15 cellular contexts compared by ENCODE assay signal in the genomic region with DNA sequence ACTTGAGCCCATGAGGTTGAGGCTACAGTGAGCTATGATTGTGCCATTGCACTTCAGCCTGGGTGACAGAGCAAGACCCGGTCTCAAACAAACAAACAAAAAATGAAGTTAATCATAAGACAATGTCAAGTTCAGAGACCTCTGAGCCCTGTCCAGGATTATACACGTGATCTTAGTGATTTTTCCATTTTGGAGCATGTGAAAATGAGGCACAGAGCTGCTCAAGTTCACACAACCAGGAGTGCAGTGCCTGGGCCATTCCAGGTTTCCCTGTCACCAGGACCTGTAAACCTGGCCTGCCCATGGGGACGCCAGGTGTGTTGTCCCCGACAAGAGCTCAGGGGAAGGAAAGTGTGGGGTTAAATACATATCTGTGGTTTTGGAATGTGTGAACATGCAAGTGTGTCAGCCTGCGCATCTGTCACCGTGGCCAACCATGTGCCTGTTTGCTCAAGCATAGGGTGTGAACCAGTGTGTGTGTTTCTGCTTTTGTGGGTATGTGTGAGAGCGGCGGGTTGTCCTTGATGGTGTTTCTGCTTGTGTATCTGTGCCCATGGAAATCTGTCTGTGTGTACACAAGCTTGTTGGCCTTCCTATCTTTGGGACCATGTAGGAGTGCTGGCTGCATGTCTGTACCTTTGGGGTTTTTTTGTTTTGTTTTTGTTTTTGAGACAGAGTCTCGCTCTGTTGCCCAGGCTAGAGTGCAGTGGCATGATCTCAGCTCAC. TPM values are rescaled to one million over a fixed set of nuclear protein-coding genes. Genes with fewer than 3 reads are reported as not detected.
DNase-seq lines count a peak whose midpoint lies in the region; ATAC-seq, FAIRE-seq and TF ChIP-seq lines count a peak whose summit lies in the region.
"Had no signal": no experiment of that assay in that cellular context is flagged by ENCODE, and none has a peak within 500 bp of the region (broad histone marks: within the 10 kb centered on the region; RNA-seq: fewer than 3 reads in every experiment).

No MANE protein-coding gene starts in this region.

- H3K4me3 ChIP-seq in GM23248 (no peak overlapping the region), GM12878 (no peak overlapping the region), right lobe of liver (peak overlapping the region in 2 of 3 donors; percentile 56 to 57)
- H3K4me3 ChIP-seq: lower lobe of right lung had no signal

- H3K9me3 Mint-ChIP-seq in stimulated activated memory B cell treated with anti-CD40 and anti-IgM and Interleukin-4, amounts not matched to agents 10 μg/mL and 1 μg/mL and 100 μg/mL, for 72 hours = peaks cover 6% of the 10 kb centered on the region
- no peaks in the 10 kb centered on the region for H3K9me3 Mint-ChIP-seq in MCF 10A (ENCODE audit: unreplicated experiment)

- in situ Hi-C loops in GM23248 (cut with MboI) = no loop called here
- in situ Hi-C loops in GM12878 (cut with MboI) = loop anchor here (5.0 kb wide), 1 partner anchor 70 kb away; no protein-coding TSS in a partner anchor

- no peak for TF ChIP-seq POLR2A in GM12878 (IDR thresholded peaks at IDR 0.05; ENCODE audit: low read depth, low read length)
- TF ChIP-seq POLR2A in right lobe of liver (IDR thresholded peaks at IDR 0.05) = peak; percentile 81

- ATAC-seq in GM12878 = no peak
- ATAC-seq in right lobe of liver = peak; percentile 23 to 46 (median 28)
- ATAC-seq in stimulated activated memory B cell treated with anti-CD40 and anti-IgM and Interleukin-4, amounts not matched to agents 10 μg/mL and 1 μg/mL and 100 μg/mL, for 72 hours = no peak
- ATAC-seq: lower lobe of right lung, natural killer cell had no signal

- H3K4me2 ChIP-seq in GM23248 (ENCODE audit: unreplicated experiment) = no peak overlapping the region
- no peak overlapping the region for H3K4me2 ChIP-seq in GM12878 (ENCODE audit: control insufficient read depth, insufficient read depth)

- H3K4me1 Mint-ChIP-seq in stimulated activated memory B cell treated with anti-CD40 and anti-IgM and Interleukin-4, amounts not matched to agents 10 μg/mL and 1 μg/mL and 100 μg/mL, for 72 hours = peaks cover 32% of the 10 kb centered on the region
- peaks cover 12% of the 10 kb centered on the region for H3K4me1 Mint-ChIP-seq in MCF 10A (ENCODE audit: insufficient read depth, unreplicated experiment)

- DNase-seq in GM23248 (peak; percentile 9), GM12878 (ENCODE audit: low read depth, low spot score) (no peak), right lobe of liver (peak; percentile 63 to 90 (median 86)), NCI-H1048 (lab: John Stamatoyannopoulos, UW) (no peak), H4 (ENCODE audit: low spot score) (no peak), MCF 10A (ENCODE audit: unreplicated experiment) (no peak)
- DNase-seq: activated naive CD4-positive, alpha-beta T cell treated with anti-CD3 and anti-CD28 coated beads for 36 hours; cortex of kidney; GOT3; KBM-7; lower lobe of right lung; natural killer cell; NCI-H1105 had no signal

- no TSS peak for BruUV-seq in GM12878 (replicated peaks; lab: Mats Ljungman, UMichigan)
- no TSS peak for BruUV-seq in MCF 10A (replicated peaks; lab: Mats Ljungman, UMichigan)

- H3K36me3 Mint-ChIP-seq in stimulated activated memory B cell treated with anti-CD40 and anti-IgM and Interleukin-4, amounts not matched to agents 10 μg/mL and 1 μg/mL and 100 μg/mL, for 72 hours = no peaks in the 10 kb centered on the region
- no peaks in the 10 kb centered on the region for H3K36me3 Mint-ChIP-seq in MCF 10A (ENCODE audit: insufficient read depth, unreplicated experiment)
- H3K36me3 Mint-ChIP-seq: natural killer cell had no signal

- H2AFZ ChIP-seq in GM23248 (no peak overlapping the region), GM12878 (ENCODE audit: control insufficient read depth, low read depth, low read length) (no peak overlapping the region)

- H4K20me1 ChIP-seq in GM23248 (ENCODE audit: insufficient read depth) = no peaks in the 10 kb centered on the region
- H4K20me1 ChIP-seq in GM12878 (ENCODE audit: control insufficient read depth, insufficient read depth) = no peaks in the 10 kb centered on the region

- H3K79me2 ChIP-seq in GM23248 (ENCODE audit: insufficient read depth) (no peaks in the 10 kb centered on the region), GM12878 (ENCODE audit: control insufficient read depth, insufficient read depth, low read length) (no peaks in the 10 kb centered on the region)

- H3K36me3 ChIP-seq in GM23248 (ENCODE audit: low read depth) (no peaks in the 10 kb centered on the region), GM12878 (ENCODE audit: control insufficient read depth in 2 of 2, insufficient read depth in 2 of 2, low read length in 1 of 2) (no peaks in the 10 kb centered on the region), right lobe of liver (peaks cover 0 to 6% (median 0%) of the 10 kb centered on the region in 4 donors)
- H3K36me3 ChIP-seq: lower lobe of right lung had no signal

- peaks cover 13% of the 10 kb centered on the region; the same call in 1 of the 2 replicates for H3K4me1 ChIP-seq in GM23248 (ENCODE audit: insufficient read depth)
- H3K4me1 ChIP-seq in GM12878 (ENCODE audit: control insufficient read depth, insufficient read depth, low read length) = peaks cover 11% of the 10 kb centered on the region
- H3K4me1 ChIP-seq in right lobe of liver = peaks cover 0 to 52% (median 14%) of the 10 kb centered on the region in 4 donors

- H3K27me3 ChIP-seq in GM23248 (replicated peaks; ENCODE audit: insufficient read depth) = peaks cover 10% of the 10 kb centered on the region
- H3K27me3 ChIP-seq in GM12878 (replicated peaks in 1 of 2; ENCODE audit: control insufficient read depth in 2 of 2, insufficient read depth in 2 of 2, low read length in 1 of 2) = peaks cover 0 to 1% of the 10 kb centered on the region in 2 experiments; a peak in 1 of 4 replicates
- no peaks in the 10 kb centered on the region for H3K27me3 ChIP-seq in right lobe of liver

- no peak for TF ChIP-seq RAD21 in GM12878 (IDR thresholded peaks at IDR 0.05; ENCODE audit: insufficient read depth, low read depth, low read length)

- H3K27ac ChIP-seq in GM23248 (no peak overlapping the region), GM12878 (ENCODE audit: control insufficient read depth, insufficient read depth) (no peak overlapping the region), right lobe of liver (peak overlapping the region; percentile 86 to 97 (median 93))

- no peaks in the 10 kb centered on the region for H3K9me3 ChIP-seq in GM23248 (ENCODE audit: low read depth)
- no peaks in the 10 kb centered on the region for H3K9me3 ChIP-seq in GM12878 (replicated peaks; ENCODE audit: control insufficient read depth, insufficient read depth, low read length)
- no peaks in the 10 kb centered on the region for H3K9me3 ChIP-seq in right lobe of liver
- H3K9me3 ChIP-seq: lower lobe of right lung had no signal

- H3K27ac Mint-ChIP-seq in stimulated activated memory B cell treated with anti-CD40 and anti-IgM and Interleukin-4, amounts not matched to agents 10 μg/mL and 1 μg/mL and 100 μg/mL, for 72 hours = peak overlapping the region; percentile 21
- H3K27ac Mint-ChIP-seq in MCF 10A (ENCODE audit: low read depth, unreplicated experiment) = no peak overlapping the region
- H3K27ac Mint-ChIP-seq: activated naive CD4-positive, alpha-beta T cell treated with anti-CD3 and anti-CD28 coated beads for 36 hours had no signal

- H3F3A ChIP-seq in GM23248 (ENCODE audit: insufficient read depth) = no peaks in the 10 kb centered on the region

- FAIRE-seq in GM12878 (lab: Jason Lieb, UNC) = no peak
- FAIRE-seq: frontal cortex had no signal

- 0 out of 4 replicates have a peak, but pooled peaks of 1 of the 2 experiments have one; percentile 23 for TF ChIP-seq EP300 in GM12878 (IDR thresholded peaks at IDR 0.05; ENCODE audit: borderline replicate concordance in 1 of 2, control insufficient read depth in 1 of 2, low read depth in 2 of 2, low read length in 2 of 2)

- POLR2A ChIA-PET in GM12878 (lab: Charles Lee) (interaction anchor here (1.2 kb wide), 1 partner anchor 13 kb away, joined by 6 read pairs; no protein-coding TSS in a partner anchor), MCF 10A (lab: Yijun Ruan, JAX) (interaction anchor here (0.6 to 3.8 kb wide), 4 partner anchors 9 to 50 kb away, joined by 3 to 27 read pairs (median 12); a partner anchor contains a TSS)

- CTCF ChIA-PET in GM12878 (lab: Yijun Ruan, JAX) (interaction anchor here (0.6 to 5.0 kb wide), 24 partner anchors 10 to 382 kb away, joined by 3 to 75 read pairs (median 4); a partner anchor contains a TSS), MCF 10A (lab: Yijun Ruan, JAX) (interaction anchor here (0.6 to 5.5 kb wide), 23 partner anchors 8 to 748 kb away, joined by 3 to 91 read pairs (median 7); a partner anchor contains a TSS)

- H3K9ac ChIP-seq in GM23248 = no peak overlapping the region
- H3K9ac ChIP-seq in GM12878 (ENCODE audit: control insufficient read depth, insufficient read depth, low read length) = no peak overlapping the region

- H3K27me3 Mint-ChIP-seq in stimulated activated memory B cell treated with anti-CD40 and anti-IgM and Interleukin-4, amounts not matched to agents 10 μg/mL and 1 μg/mL and 100 μg/mL, for 72 hours = no peaks in the 10 kb centered on the region
- peaks cover 6% of the 10 kb centered on the region for H3K27me3 Mint-ChIP-seq in MCF 10A (ENCODE audit: insufficient read depth, unreplicated experiment)

- SMC1A ChIA-PET in GM12878 (lab: Charles Lee; ENCODE audit: uncharacterized antibody, unreplicated experiment) = interaction anchor here (0.6 to 3.8 kb wide), 9 partner anchors 9 to 119 kb away, joined by 3 to 30 read pairs (median 7); a partner anchor contains a TSS

- H3K9me2 ChIP-seq in GM23248 (ENCODE audit: insufficient read depth) = no peaks in the 10 kb centered on the region

- intact Hi-C loops in GM12878 (cut with micrococcal nuclease; ENCODE audit: unreplicated experiment) = loop anchor here (10.0 kb wide), 1 partner anchor 162 kb away; no protein-coding TSS in a partner anchor
- intact Hi-C loops in right lobe of liver (cut with DNase I) = loop anchor here in 1 of 2 donors (5.0 kb wide), 1 partner anchor 95 kb away; a partner anchor contains a TSS
- intact Hi-C loops in MCF 10A (cut with micrococcal nuclease) = no loop called here

- WGBS in GM23248 (ENCODE audit: low coverage in 1 of 2, low lambda C conversion rate in 2 of 2, missing lambda C conversion rate in 2 of 2), 2 experiments = 19 to 23% methylated on average over 9 of the region's 9 CpGs
- WGBS in GM12878 (ENCODE audit: insufficient coverage, insufficient replicate concordance, low lambda C conversion rate, missing lambda C conversion rate) = 12% methylated on average over 9 of the region's 9 CpGs
- 13% methylated on average over 8 of the region's 9 CpGs for WGBS in right lobe of liver (ENCODE audit: insufficient coverage, low coverage, low lambda C conversion rate, missing lambda C conversion rate)

- TF ChIP-seq CTCF in GM12878 (IDR thresholded peaks at IDR 0.05 in 2 of 3, conservative IDR thresholded peaks at IDR 0.05 in 1 of 3; ENCODE audit: control insufficient read depth in 2 of 3, extremely low read depth in 1 of 3, insufficient read depth in 1 of 3, low read depth in 3 of 3, low read length in 3 of 3) (no peak), right lobe of liver (IDR thresholded peaks at IDR 0.05) (no peak), MCF 10A (IDR thresholded peaks at IDR 0.05; ENCODE audit: unreplicated experiment) (no peak)

- H3K4me3 Mint-ChIP-seq in stimulated activated memory B cell treated with anti-CD40 and anti-IgM and Interleukin-4, amounts not matched to agents 10 μg/mL and 1 μg/mL and 100 μg/mL, for 72 hours = no peak overlapping the region
- H3K4me3 Mint-ChIP-seq in MCF 10A (ENCODE audit: unreplicated experiment) = no peak overlapping the region
- H3K4me3 Mint-ChIP-seq: activated naive CD4-positive, alpha-beta T cell treated with anti-CD3 and anti-CD28 coated beads for 36 hours; natural killer cell had no signal

- RAD21 ChIA-PET in GM12878 (lab: Charles Lee; ENCODE audit: unreplicated experiment) = interaction anchor here (1.0 to 3.0 kb wide), 5 partner anchors 13 to 93 kb away, joined by 3 to 30 read pairs (median 5); no protein-coding TSS in a partner anchor

RNA-seq across cellular contexts. Expression of a gene that starts 1.5 kb away (rescaled TPM):
- 0.43 TPM in 1 of 2 replicates, not detected in the other for total RNA-seq in GM23248 (2014; rRNA removed; shearing (Covaris generic))
- polyA plus RNA-seq in GM23248 (2016; fragmentation: Nextera tagmentation; extraction: Ambion mirVana) (1.2 and 1.9 TPM in 2 replicates), GM12878 (2011; rRNA removed) (0.29 and 0.54 TPM in 2 replicates), GM12878 (2014; fragmentation: Illumina TruSeq; extraction: Trizol) (0.34 TPM in 1 of 2 replicates, not detected in the other), GM12878 (2014; fragmentation: Nextera tagmentation; extraction: Ambion mirVana) (not detected), GM12878 (2014; rRNA removed) (0.14 and 0.37 TPM in 2 replicates), GM12878 (2016; fragmentation: Nextera tagmentation; extraction: Ambion mirVana) (under 1 TPM in 1 of 2 experiments, not detected in 1; 0.44 TPM)
- not detected in 2 replicates for total RNA-seq in GM12878 (2013; cell fraction: nucleolus; rRNA removed)
- total RNA-seq in GM12878 (2014; rRNA removed) (1.0 TPM in 1 of 2 replicates, not detected in the other), GM12878 (2014; rRNA removed; fragmentation: Illumina TruSeq; extraction: Trizol) (not detected in 2 replicates), GM12878 (2021) (1.2 and 1.4 TPM in 2 replicates), right lobe of liver (100 to 1,000 TPM in 4 of 6 experiments, 10 to 100 TPM in 2; 38.9 to 263 (median 140) TPM), MCF 10A (2022) (not detected in 2 replicates)
- polyA plus RNA-seq in GM12878 (2011; ENCODE audit: low read depth) = not detected
- polyA plus RNA-seq in GM12878 (2011; cell fraction: cytosol; rRNA removed) = 0.21 and 0.75 TPM in 2 replicates
- polyA plus RNA-seq in GM12878 (2011; cell fraction: nucleus; rRNA removed) = 0.82 and 1.0 TPM in 2 replicates
- polyA plus RNA-seq in GM12878 (2012) = 0.29 and 0.37 TPM in 2 replicates
- polyA minus RNA-seq in GM12878 (2011; rRNA and poly(A)+ RNA removed) = 0.62 TPM in 1 of 2 replicates, not detected in the other
- not detected in 2 replicates for polyA minus RNA-seq in GM12878 (2011; cell fraction: cytosol; rRNA and poly(A)+ RNA removed)
- not detected in 2 replicates for polyA minus RNA-seq in GM12878 (2011; cell fraction: nucleus; rRNA and poly(A)+ RNA removed)
- total RNA-seq in H4 (2014; rRNA removed; shearing (Covaris generic)) = not detected in 2 replicates
- total RNA-seq: frontal cortex, natural killer cell had no signal

RNA-seq across cellular contexts. Expression of a gene that starts 2.3 kb away (rescaled TPM):
- total RNA-seq in GM23248 (2014; rRNA removed; shearing (Covaris generic)) = 0.86 TPM in 1 of 2 replicates, not detected in the other
- polyA plus RNA-seq in GM23248 (2016; fragmentation: Nextera tagmentation; extraction: Ambion mirVana) (0.06 and 0.49 TPM in 2 replicates), GM12878 (2011; rRNA removed) (0.11 TPM in 1 of 2 replicates, not detected in the other), GM12878 (2014; fragmentation: Illumina TruSeq; extraction: Trizol) (not detected in 2 replicates), GM12878 (2014; fragmentation: Nextera tagmentation; extraction: Ambion mirVana) (not detected), GM12878 (2014; rRNA removed) (not detected in 2 replicates), GM12878 (2016; fragmentation: Nextera tagmentation; extraction: Ambion mirVana) (not detected)
- 0.17 TPM in 1 of 2 replicates, not detected in the other for total RNA-seq in GM12878 (2013; cell fraction: nucleolus; rRNA removed)
- total RNA-seq in GM12878 (2014; rRNA removed) (0.16 TPM in 1 of 2 replicates, not detected in the other), GM12878 (2014; rRNA removed; fragmentation: Illumina TruSeq; extraction: Trizol) (not detected in 2 replicates), GM12878 (2021) (0.29 TPM in 1 of 2 replicates, not detected in the other), right lobe of liver (1 to 10 TPM in 5 of 6 experiments, under 1 TPM in 1; 0.99 to 2.0 (median 1.5) TPM), MCF 10A (2022) (0.91 TPM in 1 of 2 replicates, not detected in the other)
- polyA plus RNA-seq in GM12878 (2011; ENCODE audit: low read depth) = not detected
- polyA plus RNA-seq in GM12878 (2011; cell fraction: cytosol; rRNA removed) = 0.08 and 0.15 TPM in 2 replicates
- 0.85 and 0.99 TPM in 2 replicates for polyA plus RNA-seq in GM12878 (2011; cell fraction: nucleus; rRNA removed)
- 0.03 and 0.20 TPM in 2 replicates for polyA plus RNA-seq in GM12878 (2012)
- not detected in 2 replicates for polyA minus RNA-seq in GM12878 (2011; rRNA and poly(A)+ RNA removed)
- polyA minus RNA-seq in GM12878 (2011; cell fraction: cytosol; rRNA and poly(A)+ RNA removed) = not detected in 2 replicates
- not detected in 2 replicates for polyA minus RNA-seq in GM12878 (2011; cell fraction: nucleus; rRNA and poly(A)+ RNA removed)
- not detected in 2 replicates for total RNA-seq in H4 (2014; rRNA removed; shearing (Covaris generic))

RNA-seq across cellular contexts. Expression of a gene that starts 5.9 kb away (rescaled TPM):
- total RNA-seq in GM23248 (2014; rRNA removed; shearing (Covaris generic)) = not detected in 2 replicates
- polyA plus RNA-seq in GM23248 (2016; fragmentation: Nextera tagmentation; extraction: Ambion mirVana) = not detected in 2 replicates
- total RNA-seq in GM12878 (2013; cell fraction: nucleolus; rRNA removed) = not detected in 2 replicates
- total RNA-seq in GM12878 (2014; rRNA removed) = not detected in 2 replicates
- total RNA-seq in GM12878 (2014; rRNA removed; fragmentation: Illumina TruSeq; extraction: Trizol) = not detected in 2 replicates
- 0.28 TPM in 1 of 2 replicates, not detected in the other for total RNA-seq in GM12878 (2021)
- not detected for polyA plus RNA-seq in GM12878 (2011; ENCODE audit: low read depth)
- polyA plus RNA-seq in GM12878 (2011; rRNA removed) = 0.07 and 0.12 TPM in 2 replicates
- polyA plus RNA-seq in GM12878 (2011; cell fraction: cytosol; rRNA removed) = 0.28 and 0.40 TPM in 2 replicates
- polyA plus RNA-seq in GM12878 (2011; cell fraction: nucleus; rRNA removed) = 0.53 and 0.67 TPM in 2 replicates
- polyA plus RNA-seq in GM12878 (2012) = 0.15 and 0.19 TPM in 2 replicates
- not detected in 2 replicates for polyA plus RNA-seq in GM12878 (2014; fragmentation: Illumina TruSeq; extraction: Trizol)
- polyA plus RNA-seq in GM12878 (2014; fragmentation: Nextera tagmentation; extraction: Ambion mirVana) = under 1 TPM in 1 of 2 experiments, not detected in 1; 0.07 TPM
- polyA plus RNA-seq in GM12878 (2014; rRNA removed) = 0.37 TPM in 1 of 2 replicates, not detected in the other
- polyA plus RNA-seq in GM12878 (2016; fragmentation: Nextera tagmentation; extraction: Ambion mirVana) = not detected
- not detected in 2 replicates for polyA minus RNA-seq in GM12878 (2011; rRNA and poly(A)+ RNA removed)
- not detected in 2 replicates for polyA minus RNA-seq in GM12878 (2011; cell fraction: cytosol; rRNA and poly(A)+ RNA removed)
- polyA minus RNA-seq in GM12878 (2011; cell fraction: nucleus; rRNA and poly(A)+ RNA removed) = not detected in 2 replicates
- total RNA-seq in right lobe of liver = under 1 TPM in 1 of 6 experiments, not detected in 5; 0.49 TPM
- total RNA-seq in H4 (2014; rRNA removed; shearing (Covaris generic)) = 0.14 TPM in 1 of 2 replicates, not detected in the other
- total RNA-seq in MCF 10A (2022) = not detected in 2 replicates
- total RNA-seq: lower lobe of right lung had no signal

RNA-seq across cellular contexts. Expression of a gene that starts 17.4 kb away (rescaled TPM):
- 209 and 233 TPM in 2 replicates for total RNA-seq in GM23248 (2014; rRNA removed; shearing (Covaris generic))
- polyA plus RNA-seq in GM23248 (2016; fragmentation: Nextera tagmentation; extraction: Ambion mirVana) (496 and 515 TPM in 2 replicates), GM12878 (2011; rRNA removed) (46.4 and 82.4 TPM in 2 replicates), GM12878 (2014; fragmentation: Illumina TruSeq; extraction: Trizol) (117 and 159 TPM in 2 replicates), GM12878 (2014; fragmentation: Nextera tagmentation; extraction: Ambion mirVana) (10 to 100 TPM; 30.0 to 50.9 TPM), GM12878 (2014; rRNA removed) (63.2 and 73.1 TPM in 2 replicates), GM12878 (2016; fragmentation: Nextera tagmentation; extraction: Ambion mirVana) (100 to 1,000 TPM; 105 to 118 TPM)
- 52.2 and 59.7 TPM in 2 replicates for total RNA-seq in GM12878 (2013; cell fraction: nucleolus; rRNA removed)
- total RNA-seq in GM12878 (2014; rRNA removed) (87.9 and 98.5 TPM in 2 replicates), GM12878 (2014; rRNA removed; fragmentation: Illumina TruSeq; extraction: Trizol) (81.3 and 93.1 TPM in 2 replicates), GM12878 (2021) (94.7 and 106 TPM in 2 replicates), right lobe of liver (10 to 100 TPM in 4 of 6 experiments, 1 to 10 TPM in 2; 5.6 to 23.6 (median 14.2) TPM), MCF 10A (2022) (150 and 159 TPM in 2 replicates)
- 80.1 TPM for polyA plus RNA-seq in GM12878 (2011; ENCODE audit: low read depth)
- 211 and 223 TPM in 2 replicates for polyA plus RNA-seq in GM12878 (2011; cell fraction: cytosol; rRNA removed)
- polyA plus RNA-seq in GM12878 (2011; cell fraction: nucleus; rRNA removed) = 94.1 and 97.6 TPM in 2 replicates
- 141 and 168 TPM in 2 replicates for polyA plus RNA-seq in GM12878 (2012)
- 128 and 219 TPM in 2 replicates for polyA minus RNA-seq in GM12878 (2011; rRNA and poly(A)+ RNA removed)
- 99.8 and 105 TPM in 2 replicates for polyA minus RNA-seq in GM12878 (2011; cell fraction: cytosol; rRNA and poly(A)+ RNA removed)
- polyA minus RNA-seq in GM12878 (2011; cell fraction: nucleus; rRNA and poly(A)+ RNA removed) = 31.8 and 51.6 TPM in 2 replicates
- 173 and 209 TPM in 2 replicates for total RNA-seq in H4 (2014; rRNA removed; shearing (Covaris generic))
- total RNA-seq: frontal cortex had no signal

RNA-seq across cellular contexts. Expression of a gene that starts 21.5 kb away (rescaled TPM):
- not detected in 2 replicates for total RNA-seq in GM23248 (2014; rRNA removed; shearing (Covaris generic))
- polyA plus RNA-seq in GM23248 (2016; fragmentation: Nextera tagmentation; extraction: Ambion mirVana) (not detected in 2 replicates), GM12878 (2011; rRNA removed) (not detected in 2 replicates), GM12878 (2014; fragmentation: Illumina TruSeq; extraction: Trizol) (not detected in 2 replicates), GM12878 (2014; fragmentation: Nextera tagmentation; extraction: Ambion mirVana) (under 1 TPM in 1 of 2 experiments, not detected in 1; 0.09 TPM), GM12878 (2014; rRNA removed) (not detected in 2 replicates), GM12878 (2016; fragmentation: Nextera tagmentation; extraction: Ambion mirVana) (not detected)
- total RNA-seq in GM12878 (2013; cell fraction: nucleolus; rRNA removed) = not detected in 2 replicates
- total RNA-seq in GM12878 (2014; rRNA removed) (not detected in 2 replicates), GM12878 (2014; rRNA removed; fragmentation: Illumina TruSeq; extraction: Trizol) (not detected in 2 replicates), GM12878 (2021) (0.44 and 0.80 TPM in 2 replicates), right lobe of liver (1 to 10 TPM in 1 of 6 experiments, not detected in 5; 1.0 TPM), MCF 10A (2022) (4.3 and 6.9 TPM in 2 replicates)
- polyA plus RNA-seq in GM12878 (2011; ENCODE audit: low read depth) = not detected
- not detected in 2 replicates for polyA plus RNA-seq in GM12878 (2011; cell fraction: cytosol; rRNA removed)
- polyA plus RNA-seq in GM12878 (2011; cell fraction: nucleus; rRNA removed) = not detected in 2 replicates
- not detected in 2 replicates for polyA plus RNA-seq in GM12878 (2012)
- polyA minus RNA-seq in GM12878 (2011; rRNA and poly(A)+ RNA removed) = not detected in 2 replicates
- not detected in 2 replicates for polyA minus RNA-seq in GM12878 (2011; cell fraction: cytosol; rRNA and poly(A)+ RNA removed)
- polyA minus RNA-seq in GM12878 (2011; cell fraction: nucleus; rRNA and poly(A)+ RNA removed) = not detected in 2 replicates
- total RNA-seq in H4 (2014; rRNA removed; shearing (Covaris generic)) = not detected in 2 replicates
- total RNA-seq: activated naive CD4-positive, alpha-beta T cell treated with anti-CD3 and anti-CD28 coated beads for 36 hours; frontal cortex; natural killer cell had no signal

Comparison
In these comparisons a context has a peak if more than half of its experiments do, and no peak if none do; other contexts are left out.
1. DNase-seq: peak in GM23248 (single experiment) and right lobe of liver (3 of 3); none in GM12878 (single experiment), NCI-H1048 (single experiment), H4 (single experiment) and MCF 10A (single experiment).
2. H3K27ac ChIP-seq: peak in right lobe of liver (3 of 3); none in GM23248 (single experiment) and GM12878 (single experiment).
3. H3K4me3 ChIP-seq: peak in right lobe of liver (2 of 3); none in GM23248 (single experiment) and GM12878 (single experiment).
4. ATAC-seq: peak in right lobe of liver (4 of 4); none in GM12878 (single experiment) and stimulated activated memory B cell treated with anti-CD40 and anti-IgM and Interleukin-4, amounts not matched to agents 10 μg/mL and 1 μg/mL and 100 μg/mL, for 72 hours (single experiment).
5. RNA of a gene that starts 1.5 kb away (total RNA-seq): 38.9 to 263 TPM in right lobe of liver; 1.0 to 1.4 TPM in GM12878, 0.43 TPM in GM23248, not detected in H4 and not detected in MCF 10A; every median in the first group is over 10 times any median in the second.